Comparison of ENCODE assay signal across 18 cellular contexts in genomic region chr4:71772592-71772991, GRCh38. TPM values are rescaled to one million over a fixed set of nuclear protein-coding genes. Genes with fewer than 3 reads are reported as not detected.
DNase-seq lines count a peak whose midpoint lies in the region; ATAC-seq, FAIRE-seq and TF ChIP-seq lines count a peak whose summit lies in the region.
"Had no signal": no experiment of that assay in that cellular context is flagged by ENCODE, and none has a peak within 500 bp of the region (broad histone marks: within the 10 kb centered on the region; RNA-seq: fewer than 3 reads in every experiment).

No MANE protein-coding gene starts in this region.

- H3K4me1 ChIP-seq in SK-N-SH (ENCODE audit: control insufficient read depth in 1 of 2, insufficient read depth in 2 of 2, low read depth in 1 of 2, low read length in 1 of 2) (no peaks in the 10 kb centered on the region), upper lobe of right lung (no peaks in the 10 kb centered on the region)
- H3K4me1 ChIP-seq: A549, testis had no signal

- H3F3A ChIP-seq in SK-N-SH (replicated peaks; ENCODE audit: insufficient read depth) = no peaks in the 10 kb centered on the region

- H2AFZ ChIP-seq in SK-N-SH (ENCODE audit: low read depth) = no peak overlapping the region

- no peaks in the 10 kb centered on the region for H3K4me1 Mint-ChIP-seq in activated T-helper 1 cell treated with anti-CD3 and anti-CD28 coated beads, Interleukin-12 subunit alpha, Interleukin-12 subunit beta, Interleukin-2, Interleukin-4 antibody, amounts not matched to agents 30 ng/mL and 10 ng/mL and 1 ng/mL, durations not matched to agents 14 hours and 24 hours and 36 hours (ENCODE audit: low read depth)
- H3K4me1 Mint-ChIP-seq: activated T-helper 17 cell treated with anti-CD3 and anti-CD28 coated beads, Interleukin-2, amount 50 U/mL, for 72 hours had no signal

- no peak overlapping the region for H3K4me2 ChIP-seq in SK-N-SH
- H3K4me2 ChIP-seq: A549, KMS-11 had no signal

- H3K79me2 ChIP-seq in SK-N-SH (ENCODE audit: insufficient read depth) = no peaks in the 10 kb centered on the region

- DNase-seq in SK-N-SH = no peak
- DNase-seq in RCC 7860 (ENCODE audit: low spot score) = peak; percentile 8
- DNase-seq in glomerular visceral epithelial cell (ENCODE audit: extremely low spot score) = peak; percentile 15
- no peak for DNase-seq in upper lobe of right lung
- no peak for DNase-seq in NCI-H82 treated with DMSO at 0.1 percent for 48 hours (lab: John Stamatoyannopoulos, UW; ENCODE audit: unreplicated experiment)
- no peak for DNase-seq in activated T-helper 1 cell treated with anti-CD3 and anti-CD28 coated beads, Interleukin-12 subunit alpha, Interleukin-12 subunit beta, Interleukin-2, Interleukin-4 antibody, amounts not matched to agents 30 ng/mL and 10 ng/mL and 1 ng/mL, durations not matched to agents 14 hours and 24 hours and 36 hours (ENCODE audit: low spot score)
- DNase-seq in SHP77 (lab: John Stamatoyannopoulos, UW) = no peak
- DNase-seq: glutamatergic neuron; NCI-H1436 treated with DMSO at 0.1 percent for 48 hours; stimulated activated CD4-positive, alpha-beta T cell treated with anti-CD3 and anti-CD28 coated beads, Interleukin-4, amount 100 ng/mL, for 24 hours; testis had no signal

- no peak; the same call in 1 of the 2 replicates for TF ChIP-seq RAD21 in SK-N-SH (IDR thresholded peaks at IDR 0.05; ENCODE audit: low read length)

- H3K27ac Mint-ChIP-seq in activated T-helper 1 cell treated with anti-CD3 and anti-CD28 coated beads, Interleukin-12 subunit alpha, Interleukin-12 subunit beta, Interleukin-2, Interleukin-4 antibody, amounts not matched to agents 30 ng/mL and 10 ng/mL and 1 ng/mL, durations not matched to agents 14 hours and 24 hours and 36 hours = no peak overlapping the region
- H3K27ac Mint-ChIP-seq: activated T-helper 17 cell treated with anti-CD3 and anti-CD28 coated beads, Interleukin-2, amount 50 U/mL, for 72 hours had no signal

- TF ChIP-seq CTCF in SK-N-SH (IDR thresholded peaks at IDR 0.05) (peak; percentile 15; the same call in 1 of the 2 replicates), upper lobe of right lung (IDR thresholded peaks at IDR 0.05) (peak; percentile 41)

- CTCF ChIA-PET in SK-N-SH (lab: Yijun Ruan, JAX) = interaction anchor here (0.9 kb wide), 1 partner anchor 45 kb away, joined by 3 read pairs; no protein-coding TSS in a partner anchor

- no peaks in the 10 kb centered on the region for H4K20me1 ChIP-seq in SK-N-SH (ENCODE audit: insufficient read depth)

- no peak overlapping the region for H3K4me3 Mint-ChIP-seq in activated T-helper 1 cell treated with anti-CD3 and anti-CD28 coated beads, Interleukin-12 subunit alpha, Interleukin-12 subunit beta, Interleukin-2, Interleukin-4 antibody, amounts not matched to agents 30 ng/mL and 10 ng/mL and 1 ng/mL, durations not matched to agents 14 hours and 24 hours and 36 hours
- H3K4me3 Mint-ChIP-seq: activated T-helper 17 cell treated with anti-CD3 and anti-CD28 coated beads, Interleukin-2, amount 50 U/mL, for 72 hours had no signal

- no peaks in the 10 kb centered on the region for H3K9me3 ChIP-seq in SK-N-SH
- no peaks in the 10 kb centered on the region for H3K9me3 ChIP-seq in upper lobe of right lung
- H3K9me3 ChIP-seq: A549, testis had no signal

- no peak overlapping the region for H3K9ac ChIP-seq in SK-N-SH
- H3K9ac ChIP-seq: KMS-11 had no signal

- no peaks in the 10 kb centered on the region for H3K9me3 Mint-ChIP-seq in activated T-helper 1 cell treated with anti-CD3 and anti-CD28 coated beads, Interleukin-12 subunit alpha, Interleukin-12 subunit beta, Interleukin-2, Interleukin-4 antibody, amounts not matched to agents 30 ng/mL and 10 ng/mL and 1 ng/mL, durations not matched to agents 14 hours and 24 hours and 36 hours
- H3K9me3 Mint-ChIP-seq: activated T-helper 17 cell treated with anti-CD3 and anti-CD28 coated beads, Interleukin-2, amount 50 U/mL, for 72 hours had no signal

- no peaks in the 10 kb centered on the region for H3K36me3 Mint-ChIP-seq in activated T-helper 1 cell treated with anti-CD3 and anti-CD28 coated beads, Interleukin-12 subunit alpha, Interleukin-12 subunit beta, Interleukin-2, Interleukin-4 antibody, amounts not matched to agents 30 ng/mL and 10 ng/mL and 1 ng/mL, durations not matched to agents 14 hours and 24 hours and 36 hours (ENCODE audit: low read depth)

- H3K4me3 ChIP-seq in SK-N-SH (ENCODE audit: low read depth in 2 of 2, low read length in 1 of 2) (no peak overlapping the region), upper lobe of right lung (no peak overlapping the region)
- H3K4me3 ChIP-seq: A549, testis had no signal

- no peaks in the 10 kb centered on the region for H3K27me3 Mint-ChIP-seq in activated T-helper 1 cell treated with anti-CD3 and anti-CD28 coated beads, Interleukin-12 subunit alpha, Interleukin-12 subunit beta, Interleukin-2, Interleukin-4 antibody, amounts not matched to agents 30 ng/mL and 10 ng/mL and 1 ng/mL, durations not matched to agents 14 hours and 24 hours and 36 hours (ENCODE audit: insufficient read depth)

- intact Hi-C loops in upper lobe of right lung (cut with DNase I) = no loop called here
- intact Hi-C loops in activated T-helper 1 cell treated with anti-CD3 and anti-CD28 coated beads, Interleukin-12 subunit alpha, Interleukin-12 subunit beta, Interleukin-2, Interleukin-4 antibody, amounts not matched to agents 30 ng/mL and 10 ng/mL and 1 ng/mL, durations not matched to agents 14 hours and 24 hours and 36 hours (cut with micrococcal nuclease) = no loop called here

- H3K27me3 ChIP-seq in SK-N-SH (ENCODE audit: insufficient read depth) = 0 out of 2 replicates have a peak, but pooled peaks cover 6% of the 10 kb centered on the region
- H3K27me3 ChIP-seq in upper lobe of right lung = no peaks in the 10 kb centered on the region
- H3K27me3 ChIP-seq: testis had no signal

- TF ChIP-seq EP300 in SK-N-SH (IDR thresholded peaks at IDR 0.05; ENCODE audit: borderline replicate concordance in 1 of 2, low read depth in 1 of 2, low read length in 1 of 2) = no peak

- H3K27ac ChIP-seq in SK-N-SH (ENCODE audit: low read depth in 2 of 2, low read length in 1 of 2) (no peak overlapping the region), upper lobe of right lung (no peak overlapping the region)
- H3K27ac ChIP-seq: A549, KMS-11, testis had no signal

- ATAC-seq in SK-N-SH treated with all-trans-retinoic acid at 6 μM for 48 hours (no peak), upper lobe of right lung (peak; percentile 69)
- ATAC-seq: A549; activated T-helper 17 cell treated with anti-CD3 and anti-CD28 coated beads, Interleukin-2, amount 50 U/mL, for 72 hours had no signal

- no peaks in the 10 kb centered on the region for H3K9me2 ChIP-seq in SK-N-SH

- FAIRE-seq in RCC 7860 (lab: Jason Lieb, UNC) = no peak
- FAIRE-seq: A549 had no signal

- POLR2A ChIA-PET in SK-N-SH (lab: Yijun Ruan, JAX) = no interaction called here

- H3K36me3 ChIP-seq in SK-N-SH (replicated peaks in 1 of 2; ENCODE audit: control insufficient read depth in 1 of 2, insufficient read depth in 2 of 2, low read length in 1 of 2) (no peaks in the 10 kb centered on the region), upper lobe of right lung (no peaks in the 10 kb centered on the region)

TF ChIP-seq in SK-N-SH, 30 proteins besides CTCF, POLR2A, EP300 and RAD21:
- TF ChIP-seq FOXJ3 (CRISPR knock-in tag; IDR thresholded peaks at IDR 0.05) (no peak), GABPA (IDR thresholded peaks at IDR 0.05; ENCODE audit: low read depth) (no peak), GATA2 (CRISPR knock-in tag; IDR thresholded peaks at IDR 0.05) (no peak), TEAD4 (IDR thresholded peaks at IDR 0.05; ENCODE audit: borderline replicate concordance, insufficient read depth) (no peak)
TF ChIP-seq in SK-N-SH: peak in this region for 0.

TF ChIP-seq in SK-N-SH treated with all-trans-retinoic acid at 6 μM for 48 hours, 23 proteins besides CTCF, POLR2A, EP300 and RAD21 (continues in another document):
- no peak for TF ChIP-seq OSR1 (CRISPR knock-in tag; IDR thresholded peaks at IDR 0.05)
- TF ChIP-seq ZNF8 (CRISPR knock-in tag; IDR thresholded peaks at IDR 0.05) = no peak
- TF ChIP-seq, protein P1, sequence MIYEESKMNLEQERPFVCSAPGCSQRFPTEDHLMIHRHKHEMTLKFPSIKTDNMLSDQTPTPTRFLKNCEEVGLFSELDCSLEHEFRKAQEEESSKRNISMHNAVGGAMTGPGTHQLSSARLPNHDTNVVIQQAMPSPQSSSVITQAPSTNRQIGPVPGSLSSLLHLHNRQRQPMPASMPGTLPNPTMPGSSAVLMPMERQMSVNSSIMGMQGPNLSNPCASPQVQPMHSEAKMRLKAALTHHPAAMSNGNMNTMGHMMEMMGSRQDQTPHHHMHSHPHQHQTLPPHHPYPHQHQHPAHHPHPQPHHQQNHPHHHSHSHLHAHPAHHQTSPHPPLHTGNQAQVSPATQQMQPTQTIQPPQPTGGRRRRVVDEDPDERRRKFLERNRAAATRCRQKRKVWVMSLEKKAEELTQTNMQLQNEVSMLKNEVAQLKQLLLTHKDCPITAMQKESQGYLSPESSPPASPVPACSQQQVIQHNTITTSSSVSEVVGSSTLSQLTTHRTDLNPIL (CRISPR knock-in tag; IDR thresholded peaks at IDR 0.05; ENCODE audit: low read depth) = no peak
- TF ChIP-seq ZNF565 (CRISPR knock-in tag; conservative IDR thresholded peaks at IDR 0.05; ENCODE audit: low read depth) = no peak
- TF ChIP-seq TCF4 (CRISPR knock-in tag; IDR thresholded peaks at IDR 0.05; ENCODE audit: borderline replicate concordance) = no peak
- no peak for TF ChIP-seq TOX (CRISPR knock-in tag; IDR thresholded peaks at IDR 0.05; ENCODE audit: borderline replicate concordance)
- TF ChIP-seq, protein P2, sequence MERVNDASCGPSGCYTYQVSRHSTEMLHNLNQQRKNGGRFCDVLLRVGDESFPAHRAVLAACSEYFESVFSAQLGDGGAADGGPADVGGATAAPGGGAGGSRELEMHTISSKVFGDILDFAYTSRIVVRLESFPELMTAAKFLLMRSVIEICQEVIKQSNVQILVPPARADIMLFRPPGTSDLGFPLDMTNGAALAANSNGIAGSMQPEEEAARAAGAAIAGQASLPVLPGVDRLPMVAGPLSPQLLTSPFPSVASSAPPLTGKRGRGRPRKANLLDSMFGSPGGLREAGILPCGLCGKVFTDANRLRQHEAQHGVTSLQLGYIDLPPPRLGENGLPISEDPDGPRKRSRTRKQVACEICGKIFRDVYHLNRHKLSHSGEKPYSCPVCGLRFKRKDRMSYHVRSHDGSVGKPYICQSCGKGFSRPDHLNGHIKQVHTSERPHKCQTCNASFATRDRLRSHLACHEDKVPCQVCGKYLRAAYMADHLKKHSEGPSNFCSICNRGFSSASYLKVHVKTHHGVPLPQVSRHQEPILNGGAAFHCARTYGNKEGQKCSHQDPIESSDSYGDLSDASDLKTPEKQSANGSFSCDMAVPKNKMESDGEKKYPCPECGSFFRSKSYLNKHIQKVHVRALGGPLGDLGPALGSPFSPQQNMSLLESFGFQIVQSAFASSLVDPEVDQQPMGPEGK (CRISPR knock-in tag; IDR thresholded peaks at IDR 0.05; ENCODE audit: borderline replicate concordance) = no peak

RNA-seq across cellular contexts. Expression of gene GC, which starts 11.3 kb away (rescaled TPM):
- polyA plus RNA-seq in SK-N-SH (2012; rRNA removed) = not detected in 2 replicates
- polyA plus RNA-seq in SK-N-SH (2012; cell fraction: cytosol; rRNA removed) = not detected in 2 replicates
- not detected in 2 replicates for polyA plus RNA-seq in SK-N-SH (2012; cell fraction: nucleus; rRNA removed)
- total RNA-seq in upper lobe of right lung = not detected
- total RNA-seq in activated T-helper 1 cell treated with anti-CD3 and anti-CD28 coated beads, Interleukin-12 subunit alpha, Interleukin-12 subunit beta, Interleukin-2, Interleukin-4 antibody, amounts not matched to agents 30 ng/mL and 10 ng/mL and 1 ng/mL, durations not matched to agents 14 hours and 24 hours and 36 hours = not detected in 2 replicates
- total RNA-seq: activated T-helper 17 cell treated with anti-CD3 and anti-CD28 coated beads, Interleukin-2, amount 50 U/mL, for 72 hours; cerebellum; mononuclear cell; skeletal muscle tissue; testis had no signal
- polyA plus RNA-seq: A549 had no signal

Comparison
In these comparisons a context has a peak if more than half of its experiments do, and no peak if none do; other contexts are left out.
1. DNase-seq: peak in RCC 7860 (single experiment) and glomerular visceral epithelial cell (single experiment); none in SK-N-SH (single experiment), upper lobe of right lung (single experiment), NCI-H82 treated with DMSO at 0.1 percent for 48 hours (single experiment), activated T-helper 1 cell treated with anti-CD3 and anti-CD28 coated beads, Interleukin-12 subunit alpha, Interleukin-12 subunit beta, Interleukin-2, Interleukin-4 antibody, amounts not matched to agents 30 ng/mL and 10 ng/mL and 1 ng/mL, durations not matched to agents 14 hours and 24 hours and 36 hours (single experiment) and SHP77 (0 of 2).